In the genomic region with DNA sequence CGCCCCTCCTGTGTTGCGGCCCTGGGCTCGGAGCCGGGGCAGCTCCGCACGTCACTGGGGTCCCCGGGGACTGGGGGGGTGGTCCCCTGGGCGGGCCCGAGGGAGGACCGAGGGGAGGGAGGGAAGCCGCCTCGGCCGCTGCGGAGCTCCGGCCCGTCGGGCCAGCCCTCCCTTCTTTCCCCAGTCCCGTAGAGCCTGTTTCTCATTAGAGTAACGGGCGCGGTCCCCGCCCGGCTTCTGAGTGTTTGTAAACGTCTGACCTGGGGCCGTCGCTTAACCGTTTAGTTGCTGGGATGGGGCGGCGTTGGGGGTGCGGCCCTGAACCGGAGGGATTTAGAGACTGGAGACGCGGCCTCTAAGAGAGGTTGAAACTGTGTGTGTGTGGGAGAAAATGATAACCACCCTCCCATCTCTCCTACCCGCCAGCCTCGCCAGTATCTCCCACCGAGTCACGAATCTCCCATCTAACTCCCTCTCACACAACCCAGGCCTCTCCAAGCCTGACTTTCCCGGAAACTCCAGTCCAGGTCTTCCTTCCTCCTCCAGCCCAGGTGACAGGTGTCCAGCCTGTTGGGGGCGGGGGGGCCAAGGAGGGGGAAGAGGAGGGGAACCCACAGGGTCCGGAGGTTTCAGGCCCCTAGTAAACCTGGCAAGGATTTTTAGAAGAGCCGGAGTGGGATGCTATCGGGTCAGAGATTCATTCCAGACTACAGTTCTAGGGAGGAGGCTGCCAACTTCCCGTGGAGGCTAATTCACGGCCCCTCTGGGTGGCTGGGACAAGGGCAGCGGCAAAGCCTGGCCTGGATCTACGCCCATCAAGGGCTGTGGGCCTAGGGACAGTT, we compare ENCODE assay signal across 8 cellular contexts. TPM values are rescaled to one million over a fixed set of nuclear protein-coding genes. Genes with fewer than 3 reads are reported as not detected.
DNase-seq lines count a peak whose midpoint lies in the region; ATAC-seq, FAIRE-seq and TF ChIP-seq lines count a peak whose summit lies in the region.

No MANE protein-coding gene starts in this region.

- DNase-seq in HT-29 (ENCODE audit: low spot score) (peak; percentile 94), OCI-M1 (lab: John Stamatoyannopoulos, UW) (peak; percentile 93), breast epithelium (ENCODE audit: low spot score in 2 of 2) (peak; percentile 90 to 92), retina (peak; percentile 94), MV-4-11 (lab: John Stamatoyannopoulos, UW) (no peak)

- no peaks in the 10 kb centered on the region for H3K9me3 ChIP-seq in breast epithelium

- H3K4me3 ChIP-seq in breast epithelium = peak overlapping the region; percentile 65 to 84 (median 67)
- peak overlapping the region; percentile 31 for H3K4me3 ChIP-seq in iPS-11a (ENCODE audit: low read depth, low read length)

- H3K36me3 ChIP-seq in breast epithelium = no peaks in the 10 kb centered on the region

- H3K27ac ChIP-seq in breast epithelium = peak overlapping the region; percentile 93

- no peak for TF ChIP-seq CTCF in breast epithelium (IDR thresholded peaks at IDR 0.05)

- intact Hi-C loops in breast epithelium (cut with DNase I; ENCODE audit: low total_unique reads) = loop anchor here (5.0 kb wide), 1 partner anchor 35 kb away; no protein-coding TSS in a partner anchor

- ATAC-seq in GM21447 (IDR thresholded peaks at IDR 0.05; ENCODE audit: unreplicated experiment) = peak; percentile 57

- TF ChIP-seq POLR2A in breast epithelium (IDR thresholded peaks at IDR 0.05) = peak; percentile 51

- peaks cover 4 to 5% of the 10 kb centered on the region in 2 donors for H3K4me1 ChIP-seq in breast epithelium

- peak; percentile 95 for FAIRE-seq in G401.6 (lab: Jason Lieb, UNC)

- H3K27me3 ChIP-seq in breast epithelium = no peaks in the 10 kb centered on the region

RNA-seq across cellular contexts. Expression of a gene that starts 1.1 kb away (rescaled TPM):
- 2.9 and 4.3 TPM in 2 replicates for total RNA-seq in HT-29 (2014; rRNA removed; shearing (Covaris generic))
- 10 to 100 TPM; 28.6 to 67.2 (median 32.8) TPM for total RNA-seq in breast epithelium

RNA-seq across cellular contexts. Expression of a gene that starts 27.1 kb away (rescaled TPM):
- total RNA-seq in HT-29 (2014; rRNA removed; shearing (Covaris generic)) = 20.7 and 24.9 TPM in 2 replicates
- 10 to 100 TPM; 10.7 to 13.4 (median 12.0) TPM for total RNA-seq in breast epithelium

RNA-seq across cellular contexts. Expression of a gene that starts 31.9 kb away (rescaled TPM):
- total RNA-seq in HT-29 (2014; rRNA removed; shearing (Covaris generic)) = 21.3 and 25.1 TPM in 2 replicates
- 1 to 10 TPM; 6.4 to 8.2 (median 7.7) TPM for total RNA-seq in breast epithelium

RNA-seq across cellular contexts. Expression of a gene that starts 32.0 kb away (rescaled TPM):
- 1.6 and 2.9 TPM in 2 replicates for total RNA-seq in HT-29 (2014; rRNA removed; shearing (Covaris generic))
- 10 to 100 TPM; 13.8 to 60.6 (median 27.7) TPM for total RNA-seq in breast epithelium

RNA-seq across cellular contexts. Expression of a gene that starts 55.6 kb away (rescaled TPM):
- 9.8 and 10.6 TPM in 2 replicates for total RNA-seq in HT-29 (2014; rRNA removed; shearing (Covaris generic))
- 10 to 100 TPM in 2 of 3 donors, 1 to 10 TPM in 1; 5.7 to 18.4 (median 12.8) TPM for total RNA-seq in breast epithelium
